Comparison of ENCODE assay signal across 8 cellular contexts in genomic region chr3:125374996-125375941, GRCh38. TPM values are rescaled to one million over a fixed set of nuclear protein-coding genes. Genes with fewer than 3 reads are reported as not detected.
A peak's percentile ranks its signal among the peaks of the same experiment; 100 is the strongest.
DNase-seq lines count a peak whose midpoint lies in the region; ATAC-seq and TF ChIP-seq lines count a peak whose summit lies in the region.

Gene ZNF148 (minus strand): TSS chr3:125375325. CDS start chr3:125313640, 61,685 bp downstream.

- no peaks in the 10 kb centered on the region; the same call in 1 of the 2 replicates for H3K36me3 ChIP-seq in ACC112 (ENCODE audit: insufficient read depth, low read length)

- peak; percentile 84 for ATAC-seq in GM18873 (IDR thresholded peaks at IDR 0.05; ENCODE audit: low FRiP score, unreplicated experiment)
- ATAC-seq in HG03139 (IDR thresholded peaks at IDR 0.05; ENCODE audit: unreplicated experiment), result peak; percentile 74
- peak; percentile 92 for ATAC-seq in activated B cell treated with CpG ODN at 0.5 μM for 24 hours (ENCODE audit: low read depth)

- H3K4me1 Mint-ChIP-seq in activated B cell treated with CpG ODN at 0.5 μM for 24 hours (peaks cover 39% of the 10 kb centered on the region), immature natural killer cell (peaks cover 41 to 55% of the 10 kb centered on the region in 2 donors)

- H3K27me3 Mint-ChIP-seq in activated B cell treated with CpG ODN at 0.5 μM for 24 hours, result no peaks in the 10 kb centered on the region
- peaks cover 5 to 17% (median 6%) of the 10 kb centered on the region in 3 donors for H3K27me3 Mint-ChIP-seq in immature natural killer cell (ENCODE audit: low read depth in 3 of 3)

- DNase-seq in NCI-H345 (lab: John Stamatoyannopoulos, UW), result peak; percentile 79
- peak; percentile 92 for DNase-seq in activated B cell treated with CpG ODN at 0.5 μM for 24 hours
- DNase-seq in cardiac fibroblast (ENCODE audit: low read depth in 2 of 2), result peak; percentile 91 to 94
- peak; percentile 91 to 93 (median 93) for DNase-seq in immature natural killer cell
- peak; percentile 52 for DNase-seq in smooth muscle cell of the brain vasculature (ENCODE audit: low read depth, low spot score)

- H3K9me3 Mint-ChIP-seq in activated B cell treated with CpG ODN at 0.5 μM for 24 hours (no peaks in the 10 kb centered on the region), immature natural killer cell (no peaks in the 10 kb centered on the region)

- H3K79me2 ChIP-seq in ACC112 (ENCODE audit: control insufficient read depth, insufficient read depth, low read length, unreplicated experiment), result peaks cover 49% of the 10 kb centered on the region

- peak within 1 kb of the TSS; percentile 59 for H3K27ac ChIP-seq in ACC112 (ENCODE audit: low read depth, low read length)

- TF ChIP-seq CTCF in activated B cell treated with CpG ODN at 0.5 μM for 24 hours (IDR thresholded peaks at IDR 0.05) (no peak), cardiac fibroblast (IDR thresholded peaks at IDR 0.05; ENCODE audit: low read depth, low read length) (no peak)

- H3K27ac Mint-ChIP-seq in activated B cell treated with CpG ODN at 0.5 μM for 24 hours (peak within 1 kb of the TSS; percentile 92), immature natural killer cell (peak within 1 kb of the TSS; percentile 93 to 99 (median 98))

- no peaks in the 10 kb centered on the region for H3K27me3 ChIP-seq in ACC112 (ENCODE audit: insufficient read depth, low read length)

- intact Hi-C loops in activated B cell treated with CpG ODN at 0.5 μM for 24 hours (cut with micrococcal nuclease), result loop anchor here (1.0 to 10.0 kb wide), 6 partner anchors 18 to 640 kb away; partner anchors contain the start of genes OSBPL11, SNX4 and UMPS

- peak within 1 kb of the TSS; percentile 87 for H3K4me3 ChIP-seq in ACC112 (ENCODE audit: low read depth, low read length)
- H3K4me3 ChIP-seq in cardiac fibroblast (replicated peaks in 1 of 2; ENCODE audit: low read depth in 2 of 2, low read length in 2 of 2), result peak within 1 kb of the TSS; percentile 80 to 89

- H3K4me1 ChIP-seq in ACC112 (ENCODE audit: control insufficient read depth, insufficient read depth, low read length, unreplicated experiment), result peaks cover 16% of the 10 kb centered on the region

- H3K4me3 Mint-ChIP-seq in activated B cell treated with CpG ODN at 0.5 μM for 24 hours (peak within 1 kb of the TSS; percentile 96), immature natural killer cell (peak within 1 kb of the TSS; percentile 94 to 97 (median 96))

- H3K36me3 Mint-ChIP-seq in activated B cell treated with CpG ODN at 0.5 μM for 24 hours (ENCODE audit: low read depth) (peaks cover 14% of the 10 kb centered on the region), immature natural killer cell (peaks cover 0 to 5% (median 3%) of the 10 kb centered on the region in 3 donors)

- peak within 1 kb of the TSS; percentile 86 for H2AFZ ChIP-seq in ACC112 (ENCODE audit: low read length, unreplicated experiment)

- POLR2A ChIA-PET in activated B cell treated with CpG ODN at 0.5 μM for 24 hours (lab: Charles Lee), result interaction anchor here (0.6 to 3.1 kb wide), 15 partner anchors 12 to 321 kb away, joined by 3 to 25 read pairs (median 3); partner anchors contain the start of genes OSBPL11 and SNX4

- CTCF ChIA-PET in activated B cell treated with CpG ODN at 0.5 μM for 24 hours (lab: Charles Lee), result interaction anchor here (0.6 kb wide), 1 partner anchor 294 kb away, joined by 4 read pairs; no protein-coding TSS in a partner anchor

RNA-seq across cellular contexts. Expression of gene ZNF148, which starts in this region (rescaled TPM):
- 46.6 and 57.6 TPM in 2 replicates for total RNA-seq in activated B cell treated with CpG ODN at 0.5 μM for 24 hours
- polyA plus RNA-seq in immature natural killer cell, result 10 to 100 TPM; 53.6 to 81.9 (median 74.3) TPM

Comparison
In these comparisons a context has a peak if more than half of its experiments do, and no peak if none do; other contexts are left out.
1. Peak in every context shown above with its lines: DNase-seq, ATAC-seq, H3K4me3 ChIP-seq and H3K27ac ChIP-seq.